ENCODE assay signal across 9 cellular contexts in genomic region chr11:62081378-62082291, GRCh38. TPM values are rescaled to one million over a fixed set of nuclear protein-coding genes. Genes with fewer than 3 reads are reported as not detected.
DNase-seq lines count a peak whose midpoint lies in the region; ATAC-seq and TF ChIP-seq lines count a peak whose summit lies in the region.
"Had no signal": no experiment of that assay in that cellular context is flagged by ENCODE, and none has a peak within 500 bp of the region (broad histone marks: within the 10 kb centered on the region; RNA-seq: fewer than 3 reads in every experiment).

No MANE protein-coding gene starts in this region.

- CTCF ChIA-PET in activated naive CD4-positive, alpha-beta T cell treated with anti-CD3 and anti-CD28 coated beads for 36 hours (lab: Charles Lee) = interaction anchor here (0.5 to 9.4 kb wide), 62 partner anchors 8 to 293 kb away, joined by 3 to 270 read pairs (median 6); partner anchors contain the start of genes BEST1, FEN1 and FTH1

- no peak for TF ChIP-seq POLR2A in tibial nerve (IDR thresholded peaks at IDR 0.05)

- peak overlapping the region in 1 of 4 donors; percentile 48 for H3K27ac ChIP-seq in tibial nerve
- H3K27ac ChIP-seq: epithelial cell of prostate had no signal

- TF ChIP-seq CTCF in tibial nerve (IDR thresholded peaks at IDR 0.05) = peak; percentile 87 to 96 (median 93)

- H3K9me3 Mint-ChIP-seq in activated naive CD4-positive, alpha-beta T cell treated with anti-CD3 and anti-CD28 coated beads for 36 hours = no peaks in the 10 kb centered on the region

- intact Hi-C loops in activated naive CD4-positive, alpha-beta T cell treated with anti-CD3 and anti-CD28 coated beads for 36 hours (cut with micrococcal nuclease) = loop anchor here (1.0 to 5.0 kb wide), 6 partner anchors 27 to 289 kb away; partner anchors contain the start of genes FEN1 and TMEM258
- intact Hi-C loops in head of caudate nucleus (cut with DNase I) (loop anchor here (2.0 to 10.0 kb wide), 2 partner anchors 137 to 185 kb away; no protein-coding TSS in a partner anchor), posterior cingulate gyrus (cut with DNase I) (loop anchor here (1.0 to 5.0 kb wide), 3 partner anchors 134 to 285 kb away; no protein-coding TSS in a partner anchor)

- TF ChIP-seq EP300 in tibial nerve (IDR thresholded peaks at IDR 0.05) = peak in 1 of 2 donors; percentile 62

- H3K27me3 ChIP-seq in tibial nerve = no peaks in the 10 kb centered on the region

- H3K4me3 ChIP-seq in tibial nerve = no peak overlapping the region

- H3K27ac Mint-ChIP-seq in activated naive CD4-positive, alpha-beta T cell treated with anti-CD3 and anti-CD28 coated beads for 36 hours = no peak overlapping the region

- H3K36me3 Mint-ChIP-seq in activated naive CD4-positive, alpha-beta T cell treated with anti-CD3 and anti-CD28 coated beads for 36 hours (ENCODE audit: low read depth) = no peaks in the 10 kb centered on the region

- H3K36me3 ChIP-seq in tibial nerve = no peaks in the 10 kb centered on the region

- H3K9me3 ChIP-seq in tibial nerve = no peaks in the 10 kb centered on the region

- no peaks in the 10 kb centered on the region for H3K27me3 Mint-ChIP-seq in activated naive CD4-positive, alpha-beta T cell treated with anti-CD3 and anti-CD28 coated beads for 36 hours (ENCODE audit: low read depth)

- DNase-seq in ELR (ENCODE audit: low read depth) (peak; percentile 73), NCI-H1105 (lab: John Stamatoyannopoulos, UW) (peak; percentile 67), head of caudate nucleus (peak; percentile 80 to 97 (median 91)), posterior cingulate gyrus (peak; percentile 71 to 98 (median 91)), tibial nerve (ENCODE audit: low spot score in 2 of 2) (peak; percentile 74 to 86)
- DNase-seq in activated naive CD4-positive, alpha-beta T cell treated with anti-CD3 and anti-CD28 coated beads for 36 hours = peak; percentile 91

- WGBS in tibial nerve, 2 donors = 12 to 13% methylated on average over 16 of the region's 16 CpGs

- peaks cover 0 to 9% (median 2%) of the 10 kb centered on the region in 4 donors for H3K4me1 ChIP-seq in tibial nerve

- no peak overlapping the region for H3K4me3 Mint-ChIP-seq in activated naive CD4-positive, alpha-beta T cell treated with anti-CD3 and anti-CD28 coated beads for 36 hours

- H3K4me1 Mint-ChIP-seq in activated naive CD4-positive, alpha-beta T cell treated with anti-CD3 and anti-CD28 coated beads for 36 hours (ENCODE audit: low read depth) = peaks cover 8% of the 10 kb centered on the region

- ATAC-seq in SK-N-SH treated with all-trans-retinoic acid at 6 μM for 48 hours = peak; percentile 91
- no peak for ATAC-seq in HG03108 (IDR thresholded peaks at IDR 0.05; ENCODE audit: unreplicated experiment)

TF ChIP-seq in SK-N-SH treated with all-trans-retinoic acid at 6 μM for 48 hours, 23 proteins besides CTCF, POLR2A, EP300 and RAD21:
- TF ChIP-seq ZFP3 (CRISPR knock-in tag; IDR thresholded peaks at IDR 0.05) (no peak), PPARA (CRISPR knock-in tag; IDR thresholded peaks at IDR 0.05; ENCODE audit: borderline replicate concordance) (no peak), POU6F1 (CRISPR knock-in tag; IDR thresholded peaks at IDR 0.05; ENCODE audit: borderline replicate concordance, low read depth) (no peak), ESRRG (CRISPR knock-in tag; IDR thresholded peaks at IDR 0.05) (no peak), CSDC2 (CRISPR knock-in tag; IDR thresholded peaks at IDR 0.05) (no peak), ISL1 (CRISPR knock-in tag; IDR thresholded peaks at IDR 0.05) (no peak), ZNF70 (CRISPR knock-in tag; IDR thresholded peaks at IDR 0.05) (no peak)

RNA-seq across cellular contexts. Expression of gene INCENP, which starts 42.2 kb away (rescaled TPM):
- 100 to 1,000 TPM; 156 to 161 TPM for total RNA-seq in activated naive CD4-positive, alpha-beta T cell treated with anti-CD3 and anti-CD28 coated beads for 36 hours
- total RNA-seq in tibial nerve = 10 to 100 TPM in 2 of 4 donors, 1 to 10 TPM in 2; 7.7 to 28.8 (median 13.0) TPM

Comparison
In these comparisons a context has a peak if more than half of its experiments do, and no peak if none do; other contexts are left out.
1. RNA of gene INCENP, which starts 42.2 kb away (total RNA-seq): 156 to 161 TPM in activated naive CD4-positive, alpha-beta T cell treated with anti-CD3 and anti-CD28 coated beads for 36 hours; 7.7 to 28.8 TPM in tibial nerve; every median in the first group is over 4 times any median in the second.
2. Peak in every context shown above with its lines, with median percentiles within 50 percentile points of each other: DNase-seq.